In genomic region chr17:14296511-14296910, GRCh38 we compare ENCODE assay signal across 13 cellular contexts. TPM values are rescaled to one million over a fixed set of nuclear protein-coding genes. Genes with fewer than 3 reads are reported as not detected.
A peak's percentile ranks its signal among the peaks of the same experiment; 100 is the strongest.
DNase-seq lines count a peak whose midpoint lies in the region; ATAC-seq and TF ChIP-seq lines count a peak whose summit lies in the region.
"Had no signal": no experiment of that assay in that cellular context is flagged by ENCODE, and none has a peak within 500 bp of the region (broad histone marks: within the 10 kb centered on the region; RNA-seq: fewer than 3 reads in every experiment).

No MANE protein-coding gene starts in this region.

- H2BK12ac ChIP-seq in H9 (ENCODE audit: insufficient read length, low read depth, low read length) = no peak overlapping the region

- no peak overlapping the region for H4K8ac ChIP-seq in H9 (replicated peaks; ENCODE audit: insufficient read length, low read depth, low read length)

- intact Hi-C loops in CD4-positive, alpha-beta T cell (cut with DNase I, micrococcal nuclease) = loop anchor here in 1 of 2 experiments (5.0 kb wide), 1 partner anchor 94 kb away; no protein-coding TSS in a partner anchor

- no peak overlapping the region for H3K56ac ChIP-seq in H9 (ENCODE audit: insufficient read length, low read depth, low read length)

- no peak overlapping the region for H3K23ac ChIP-seq in H9 (ENCODE audit: insufficient read length, low read depth, low read length)

- H2BK120ac ChIP-seq in H9 (ENCODE audit: low read depth, low read length, poor library complexity, severe bottlenecking) = no peak overlapping the region

- H2BK5ac ChIP-seq in H9 (ENCODE audit: insufficient read length, low read length) = no peak overlapping the region

- no peak overlapping the region for H2AK5ac ChIP-seq in H9 (ENCODE audit: insufficient read length, low read length)

- no peak for TF ChIP-seq CTCF in CD4-positive, alpha-beta T cell (IDR thresholded peaks at IDR 0.05)
- TF ChIP-seq CTCF in H9 (conservative IDR thresholded peaks at IDR 0.05) = no peak

- H3K27ac Mint-ChIP-seq in CD4-positive, alpha-beta T cell = no peak overlapping the region
- no peak overlapping the region for H3K27ac Mint-ChIP-seq in H9
- H3K27ac Mint-ChIP-seq in effector memory CD8-positive, alpha-beta T cell = no peak overlapping the region
- peak overlapping the region in 1 of 2 donors; percentile 3 for H3K27ac Mint-ChIP-seq in natural killer cell treated with Interleukin-12 subunit alpha and Interleukin-12 subunit beta and Interleukin-15 and Interleukin-18, amount 100 ng/mL, for 72 hours
- H3K27ac Mint-ChIP-seq: activated CD4-positive, alpha-beta T cell treated with anti-CD3 and anti-CD28 coated beads for 36 hours had no signal

- no peaks in the 10 kb centered on the region for H3K9me3 Mint-ChIP-seq in CD4-positive, alpha-beta T cell
- peaks cover 2 to 3% of the 10 kb centered on the region in 2 experiments; a peak in 2 of 5 replicates for H3K9me3 Mint-ChIP-seq in H9
- H3K9me3 Mint-ChIP-seq in effector memory CD8-positive, alpha-beta T cell = no peaks in the 10 kb centered on the region
- no peaks in the 10 kb centered on the region for H3K9me3 Mint-ChIP-seq in natural killer cell treated with Interleukin-12 subunit alpha and Interleukin-12 subunit beta and Interleukin-15 and Interleukin-18, amount 100 ng/mL, for 72 hours

- no peak overlapping the region for H3K4ac ChIP-seq in H9 (ENCODE audit: low read depth, low read length)

- H3K27me3 ChIP-seq in CD4-positive, alpha-beta T cell (ENCODE audit: control insufficient read depth, insufficient read depth, low read length) = peaks cover 50% of the 10 kb centered on the region
- peaks cover 44% of the 10 kb centered on the region for H3K27me3 ChIP-seq in H9 (ENCODE audit: insufficient read depth, low read length)

- no peaks in the 10 kb centered on the region for H3K4me1 ChIP-seq in H9 (ENCODE audit: insufficient read depth, low read length)

- H2BK20ac ChIP-seq in H9 (ENCODE audit: low read depth, low read length, poor library complexity, severe bottlenecking) = no peak overlapping the region

- no peak overlapping the region for H3K9ac ChIP-seq in H9 (ENCODE audit: extremely low read depth, insufficient read length, low read length)

- no peak overlapping the region for H3K14ac ChIP-seq in H9 (ENCODE audit: insufficient read depth, low read length)

- H3K79me2 ChIP-seq in H9 (ENCODE audit: insufficient read depth, low read length) = no peaks in the 10 kb centered on the region

- no peaks in the 10 kb centered on the region for H4K20me1 ChIP-seq in H9 (ENCODE audit: control insufficient read depth, insufficient read depth, insufficient read length)

- H2AFZ ChIP-seq in H9 (ENCODE audit: low read length) = no peak overlapping the region

- no peak overlapping the region for H3K18ac ChIP-seq in H9 (ENCODE audit: insufficient read length, low read depth, low read length)

- H3K4me1 Mint-ChIP-seq in CD4-positive, alpha-beta T cell (ENCODE audit: low read depth) = peaks cover 56% of the 10 kb centered on the region
- peaks cover 33 to 38% of the 10 kb centered on the region in 2 experiments for H3K4me1 Mint-ChIP-seq in H9
- H3K4me1 Mint-ChIP-seq in effector memory CD8-positive, alpha-beta T cell (ENCODE audit: low read depth in 2 of 2) = peaks cover 31 to 44% of the 10 kb centered on the region in 2 donors
- peaks cover 41 to 45% of the 10 kb centered on the region in 2 donors for H3K4me1 Mint-ChIP-seq in natural killer cell treated with Interleukin-12 subunit alpha and Interleukin-12 subunit beta and Interleukin-15 and Interleukin-18, amount 100 ng/mL, for 72 hours (ENCODE audit: low read depth in 2 of 2)

- H3K79me1 ChIP-seq in H9 (ENCODE audit: insufficient read depth, low read depth, low read length, poor library complexity, severe bottlenecking) = no peaks in the 10 kb centered on the region

- no peaks in the 10 kb centered on the region for H3K9me3 ChIP-seq in CD4-positive, alpha-beta T cell (ENCODE audit: control insufficient read depth, low read length)
- no peaks in the 10 kb centered on the region for H3K9me3 ChIP-seq in H9 (ENCODE audit: control insufficient read depth, low read depth, low read length)

- no peak overlapping the region for H4K5ac ChIP-seq in H9 (ENCODE audit: insufficient read length, low read depth, low read length)

- no peak overlapping the region for H2BK15ac ChIP-seq in H9 (ENCODE audit: low read depth, low read length)

- CTCF ChIA-PET in CD4-positive, alpha-beta T cell (lab: Charles Lee) = no interaction called here

- H4K91ac ChIP-seq in H9 (ENCODE audit: insufficient read length, low read depth, low read length) = no peak overlapping the region

- H3K27ac ChIP-seq in CD4-positive, alpha-beta T cell (ENCODE audit: low read depth, low read length) = no peak overlapping the region
- H3K27ac ChIP-seq in H9 (ENCODE audit: insufficient read length, low read depth, low read length) = no peak overlapping the region

- H3K4me3 Mint-ChIP-seq in CD4-positive, alpha-beta T cell = peak overlapping the region; percentile 22
- H3K4me3 Mint-ChIP-seq in H9 = peak overlapping the region; percentile 38 to 77
- peak overlapping the region; percentile 76 to 92 for H3K4me3 Mint-ChIP-seq in effector memory CD8-positive, alpha-beta T cell
- peak overlapping the region; percentile 49 for H3K4me3 Mint-ChIP-seq in natural killer cell treated with Interleukin-12 subunit alpha and Interleukin-12 subunit beta and Interleukin-15 and Interleukin-18, amount 100 ng/mL, for 72 hours
- H3K4me3 Mint-ChIP-seq: activated CD4-positive, alpha-beta T cell treated with anti-CD3 and anti-CD28 coated beads for 36 hours had no signal

- peaks cover 21% of the 10 kb centered on the region for H3K23me2 ChIP-seq in H9 (ENCODE audit: insufficient read length, low read depth, low read length, poor library complexity, severe bottlenecking)

- ATAC-seq in CD4-positive, alpha-beta T cell (ENCODE audit: poor library complexity) = no peak
- ATAC-seq in effector memory CD8-positive, alpha-beta T cell (replicated peaks) = no peak
- ATAC-seq in natural killer cell treated with Interleukin-12 subunit alpha and Interleukin-12 subunit beta and Interleukin-15 and Interleukin-18, amount 100 ng/mL, for 72 hours = no peak
- ATAC-seq in GM18858 (IDR thresholded peaks at IDR 0.05; ENCODE audit: unreplicated experiment) (no peak), HG03565 (IDR thresholded peaks at IDR 0.05; ENCODE audit: unreplicated experiment) (no peak)
- ATAC-seq: activated CD4-positive, alpha-beta T cell treated with anti-CD3 and anti-CD28 coated beads for 36 hours had no signal

- peaks cover 85% of the 10 kb centered on the region for H3K27me3 Mint-ChIP-seq in CD4-positive, alpha-beta T cell
- H3K27me3 Mint-ChIP-seq in H9 (ENCODE audit: low read depth) = peaks cover 80% of the 10 kb centered on the region
- H3K27me3 Mint-ChIP-seq in effector memory CD8-positive, alpha-beta T cell = peaks cover 67 to 74% of the 10 kb centered on the region in 2 donors
- H3K27me3 Mint-ChIP-seq in natural killer cell treated with Interleukin-12 subunit alpha and Interleukin-12 subunit beta and Interleukin-15 and Interleukin-18, amount 100 ng/mL, for 72 hours = peaks cover 46 to 47% of the 10 kb centered on the region in 2 donors

- peak overlapping the region; percentile 94 for H3K4me2 ChIP-seq in H9 (ENCODE audit: insufficient read depth, insufficient read length, low read length)

- no peak overlapping the region for H3T11ph ChIP-seq in H9 (ENCODE audit: low read length)

- no peak for DNase-seq in CD4-positive, alpha-beta T cell
- DNase-seq in H9 (peak; percentile 47), NCI-H446 treated with DMSO at 0.1 percent for 48 hours (lab: John Stamatoyannopoulos, UW) (no peak), CD1c-positive myeloid dendritic cell (ENCODE audit: extremely low spot score) (no peak)
- no peak for DNase-seq in effector memory CD8-positive, alpha-beta T cell
- no peak for DNase-seq in natural killer cell treated with Interleukin-12 subunit alpha and Interleukin-12 subunit beta and Interleukin-15 and Interleukin-18, amount 100 ng/mL, for 72 hours (ENCODE audit: low spot score)
- DNase-seq: activated CD4-positive, alpha-beta T cell treated with anti-CD3 and anti-CD28 coated beads for 36 hours; COR-L47; NCI-H2171 had no signal

- POLR2A ChIA-PET in CD4-positive, alpha-beta T cell (lab: Charles Lee) = interaction anchor here (0.6 to 1.0 kb wide), 2 partner anchors 11 to 62 kb away, joined by 3 read pairs; no protein-coding TSS in a partner anchor

- H3K36me3 Mint-ChIP-seq in CD4-positive, alpha-beta T cell (ENCODE audit: low read depth) = peaks cover 13% of the 10 kb centered on the region
- no peaks in the 10 kb centered on the region; a peak in 1 of 7 replicates for H3K36me3 Mint-ChIP-seq in H9 (ENCODE audit: insufficient read depth in 1 of 3, low read depth in 3 of 3)
- H3K36me3 Mint-ChIP-seq in effector memory CD8-positive, alpha-beta T cell (ENCODE audit: insufficient read depth) = peaks cover 19% of the 10 kb centered on the region
- no peaks in the 10 kb centered on the region for H3K36me3 Mint-ChIP-seq in natural killer cell treated with Interleukin-12 subunit alpha and Interleukin-12 subunit beta and Interleukin-15 and Interleukin-18, amount 100 ng/mL, for 72 hours

- WGBS in H9 (ENCODE audit: extremely low coverage, insufficient read length, low lambda C conversion rate) = no CpG with 5 or more reads among the region's 9 CpGs

RNA-seq across cellular contexts. Expression of gene HS3ST3B1, which starts 4.4 kb away (rescaled TPM):
- total RNA-seq in CD4-positive, alpha-beta T cell = 10 to 100 TPM in 1 of 2 experiments, 1 to 10 TPM in 1; 9.3 to 11.5 TPM
- 2.8 and 2.9 TPM in 2 replicates for total RNA-seq in H9 (2021)
- 10 to 100 TPM; 13.2 to 22.0 TPM for total RNA-seq in natural killer cell treated with Interleukin-12 subunit alpha and Interleukin-12 subunit beta and Interleukin-15 and Interleukin-18, amount 100 ng/mL, for 72 hours

RNA-seq across cellular contexts. Expression of gene CDRT15, which starts 59.8 kb away (rescaled TPM):
- not detected for total RNA-seq in CD4-positive, alpha-beta T cell
- not detected in 2 replicates for total RNA-seq in H9 (2021)
- not detected for total RNA-seq in natural killer cell treated with Interleukin-12 subunit alpha and Interleukin-12 subunit beta and Interleukin-15 and Interleukin-18, amount 100 ng/mL, for 72 hours
- total RNA-seq: activated CD4-positive, alpha-beta T cell treated with anti-CD3 and anti-CD28 coated beads for 36 hours; HT1080; renal cortical epithelial cell had no signal

Comparison
In these comparisons a context has a peak if more than half of its experiments do, and no peak if none do; other contexts are left out.
1. H3K4me3 Mint-ChIP-seq: peak in every context shown above with its lines; median percentile 84 in effector memory CD8-positive, alpha-beta T cell; 58 in H9; 49 in natural killer cell treated with Interleukin-12 subunit alpha and Interleukin-12 subunit beta and Interleukin-15 and Interleukin-18, amount 100 ng/mL, for 72 hours; 22 in CD4-positive, alpha-beta T cell.